In the genomic region with DNA sequence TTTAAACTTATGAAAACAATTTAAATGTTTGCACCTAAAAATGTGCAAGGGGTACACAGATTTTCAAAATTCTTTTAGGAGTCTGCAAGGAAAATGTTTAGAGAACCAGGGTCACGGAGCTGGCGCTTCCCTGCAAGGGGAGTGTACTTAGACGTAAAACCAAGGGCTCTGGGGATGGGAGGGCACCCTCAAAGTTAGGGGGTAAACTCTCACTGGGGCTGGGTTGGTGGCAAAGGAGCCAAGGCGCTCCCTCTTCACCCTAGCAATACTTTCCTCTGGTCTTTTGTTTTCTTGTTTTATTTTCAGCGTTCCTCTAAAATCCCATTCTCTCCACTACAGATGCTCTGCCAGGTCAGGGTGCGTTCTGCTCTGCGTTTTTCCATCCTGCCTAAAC, we compare ENCODE assay signal across 8 cellular contexts.
DNase-seq lines count a peak whose midpoint lies in the region; ATAC-seq and TF ChIP-seq lines count a peak whose summit lies in the region.

No MANE protein-coding gene starts in this region.

- no peaks in the 10 kb centered on the region for H3K27me3 ChIP-seq in muscle layer of duodenum (ENCODE audit: low read depth, low read length)

- H3K4me3 ChIP-seq in coronary artery (peak overlapping the region; percentile 75), muscle layer of duodenum (ENCODE audit: low read depth in 1 of 2, low read length in 2 of 2) (peak overlapping the region; percentile 70 to 86)

- no peaks in the 10 kb centered on the region for H3K4me1 ChIP-seq in muscle layer of duodenum (ENCODE audit: control insufficient read depth in 1 of 2, insufficient read depth in 2 of 2, low read length in 2 of 2)

- peak overlapping the region; percentile 85 for H3K4me3 Mint-ChIP-seq in stimulated activated naive CD8-positive, alpha-beta T cell treated with anti-CD3 and anti-CD28 coated beads, Interleukin-15, Interleukin-2, amounts not matched to agents 100 ng/mL and 50 ng/mL, for 24 hours

- H3K4me1 Mint-ChIP-seq in stimulated activated naive CD8-positive, alpha-beta T cell treated with anti-CD3 and anti-CD28 coated beads, Interleukin-15, Interleukin-2, amounts not matched to agents 100 ng/mL and 50 ng/mL, for 24 hours (ENCODE audit: low read depth), result peaks cover 23% of the 10 kb centered on the region

- peaks cover 8% of the 10 kb centered on the region for H3K27me3 Mint-ChIP-seq in stimulated activated naive CD8-positive, alpha-beta T cell treated with anti-CD3 and anti-CD28 coated beads, Interleukin-15, Interleukin-2, amounts not matched to agents 100 ng/mL and 50 ng/mL, for 24 hours

- no peaks in the 10 kb centered on the region for H3K36me3 Mint-ChIP-seq in stimulated activated naive CD8-positive, alpha-beta T cell treated with anti-CD3 and anti-CD28 coated beads, Interleukin-15, Interleukin-2, amounts not matched to agents 100 ng/mL and 50 ng/mL, for 24 hours (ENCODE audit: low read depth)

- no peaks in the 10 kb centered on the region for H3K36me3 ChIP-seq in muscle layer of duodenum (ENCODE audit: control insufficient read depth in 1 of 2, insufficient read depth in 2 of 2, low read length in 2 of 2)

- H3K27ac ChIP-seq in coronary artery (peak overlapping the region; percentile 78 to 79), muscle layer of duodenum (ENCODE audit: low read length) (no peak overlapping the region)

- H3K9me3 ChIP-seq in muscle layer of duodenum (ENCODE audit: control insufficient read depth in 1 of 2, low read length in 2 of 2), result no peaks in the 10 kb centered on the region

- H3K9me3 Mint-ChIP-seq in stimulated activated naive CD8-positive, alpha-beta T cell treated with anti-CD3 and anti-CD28 coated beads, Interleukin-15, Interleukin-2, amounts not matched to agents 100 ng/mL and 50 ng/mL, for 24 hours, result no peaks in the 10 kb centered on the region

- no peak for DNase-seq in stimulated activated naive CD8-positive, alpha-beta T cell treated with anti-CD3 and anti-CD28 coated beads, Interleukin-15, Interleukin-2, amounts not matched to agents 100 U/mL and 50 U/mL, for 24 hours
- no peak for DNase-seq in coronary artery (ENCODE audit: low spot score)
- DNase-seq in NCI-H226, result no peak
- no peak for DNase-seq in islet precursor cell

- no peak for ATAC-seq in stimulated activated naive CD8-positive, alpha-beta T cell treated with anti-CD3 and anti-CD28 coated beads, Interleukin-15, Interleukin-2, amounts not matched to agents 100 U/mL and 50 U/mL, for 24 hours
- ATAC-seq in GM21529 (IDR thresholded peaks at IDR 0.05; ENCODE audit: unreplicated experiment) (no peak), HG03439 (IDR thresholded peaks at IDR 0.05; ENCODE audit: unreplicated experiment) (no peak)

- no peak overlapping the region for H3K27ac Mint-ChIP-seq in stimulated activated naive CD8-positive, alpha-beta T cell treated with anti-CD3 and anti-CD28 coated beads, Interleukin-15, Interleukin-2, amounts not matched to agents 100 ng/mL and 50 ng/mL, for 24 hours

- no peak for TF ChIP-seq CTCF in coronary artery (IDR thresholded peaks at IDR 0.05)
